In the genomic region with DNA sequence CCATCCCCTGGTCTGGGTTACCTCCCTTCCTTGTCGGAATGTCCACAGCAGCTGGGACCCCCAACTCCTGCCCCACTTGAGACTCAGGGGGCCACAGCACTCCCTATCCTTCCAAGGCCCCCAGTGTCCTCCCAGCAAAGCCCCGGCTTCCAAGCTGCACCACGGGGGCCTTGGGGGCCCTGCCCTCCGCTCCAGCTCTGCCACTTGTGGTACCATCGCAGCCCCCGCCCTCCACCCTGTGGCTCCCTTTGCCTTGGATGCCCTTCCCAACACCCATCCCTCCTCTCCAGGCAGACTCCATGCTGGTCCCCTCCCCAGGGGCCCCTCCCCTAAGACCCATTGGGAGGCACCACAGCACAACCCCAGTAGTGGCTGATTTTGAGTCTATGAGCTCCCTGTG, we compare ENCODE assay signal across 13 cellular contexts.
"Had no signal": no experiment of that assay in that cellular context is flagged by ENCODE, and none has a peak within 500 bp of the region (broad histone marks: within the 10 kb centered on the region; RNA-seq: fewer than 3 reads in every experiment).

No MANE protein-coding gene starts in this region.

- H3K9me3 ChIP-seq: body of pancreas, heart left ventricle, upper lobe of left lung had no signal

- H3K36me3 ChIP-seq: heart left ventricle, upper lobe of left lung had no signal

- H3K27ac Mint-ChIP-seq: activated naive CD4-positive, alpha-beta T cell treated with anti-CD3 and anti-CD28 coated beads, Interleukin-2, amount 50 U/mL, for 24 hours; activated T-cell treated with anti-CD3 and anti-CD28 coated beads, Interleukin-2, amount 50 U/mL, for 24 hours had no signal

- ATAC-seq: body of pancreas, heart left ventricle had no signal

- H3K27me3 Mint-ChIP-seq: activated naive CD4-positive, alpha-beta T cell treated with anti-CD3 and anti-CD28 coated beads, Interleukin-2, amount 50 U/mL, for 24 hours had no signal

- H3K27me3 ChIP-seq: body of pancreas, heart left ventricle, upper lobe of left lung had no signal

- DNase-seq: activated CD4-positive, alpha-beta T cell treated with anti-CD3 and anti-CD28 coated beads, Interleukin-2, amount 50 U/mL, for 48 hours; activated effector memory CD4-positive, alpha-beta T cell treated with anti-CD3 and anti-CD28 coated beads, Interleukin-2, amount 50 U/mL, for 16 hours; activated T-cell treated with anti-CD3 and anti-CD28 coated beads, Interleukin-2, amount 50 U/mL, for 24 hours; amniotic stem cell; body of pancreas; central memory CD4-positive, alpha-beta T cell; cortex of kidney; effector memory CD4-positive, alpha-beta T cell; stimulated activated CD4-positive, alpha-beta T cell treated with anti-CD3 and anti-CD28 coated beads, Interleukin-12 subunit alpha, Interleukin-12 subunit beta, amount 100 ng/mL, for 4 hours; stimulated activated CD4-positive, alpha-beta T cell treated with anti-CD3 and anti-CD28 coated beads, Interleukin-2, amount 100 ng/mL, for 24 hours; upper lobe of left lung had no signal

- H3K9me3 Mint-ChIP-seq: activated naive CD4-positive, alpha-beta T cell treated with anti-CD3 and anti-CD28 coated beads, Interleukin-2, amount 50 U/mL, for 24 hours; activated T-cell treated with anti-CD3 and anti-CD28 coated beads, Interleukin-2, amount 50 U/mL, for 24 hours had no signal

- H3K27ac ChIP-seq: body of pancreas, heart left ventricle, upper lobe of left lung had no signal

- H3K4me3 Mint-ChIP-seq: activated naive CD4-positive, alpha-beta T cell treated with anti-CD3 and anti-CD28 coated beads, Interleukin-2, amount 50 U/mL, for 24 hours; activated T-cell treated with anti-CD3 and anti-CD28 coated beads, Interleukin-2, amount 50 U/mL, for 24 hours had no signal

- H3K4me3 ChIP-seq: body of pancreas, heart left ventricle, upper lobe of left lung had no signal

- H3K36me3 Mint-ChIP-seq: activated naive CD4-positive, alpha-beta T cell treated with anti-CD3 and anti-CD28 coated beads, Interleukin-2, amount 50 U/mL, for 24 hours had no signal
